8 cellular contexts compared by ENCODE assay signal in genomic region chr22:27045103-27045940, GRCh38.
DNase-seq lines count a peak whose midpoint lies in the region; ATAC-seq and FAIRE-seq lines count a peak whose summit lies in the region.

No MANE protein-coding gene starts in this region.

- ATAC-seq in HG02973 (IDR thresholded peaks at IDR 0.05; ENCODE audit: unreplicated experiment) = no peak
- ATAC-seq in GM21423 (IDR thresholded peaks at IDR 0.05; ENCODE audit: unreplicated experiment) = no peak

- no peak for FAIRE-seq in HTR-8/SVneo (lab: Jason Lieb, UNC)

- DNase-seq in AG08395 (ENCODE audit: low spot score) = peak; percentile 74
- DNase-seq in HTR-8/SVneo (ENCODE audit: insufficient read length, low spot score) = peak; percentile 26
- peak; percentile 23 for DNase-seq in SW480 (ENCODE audit: low spot score)
- DNase-seq in hepatic stellate cell (ENCODE audit: low spot score) = peak; percentile 45
- DNase-seq in hypothalamus (lab: John Stamatoyannopoulos, UW) = no peak
- no peak for DNase-seq in OCI-M1 (lab: John Stamatoyannopoulos, UW)

Comparison
In these comparisons a context has a peak if more than half of its experiments do, and no peak if none do; other contexts are left out.
1. DNase-seq: peak in AG08395 (single experiment), HTR-8/SVneo (single experiment), SW480 (single experiment) and hepatic stellate cell (single experiment); none in hypothalamus (0 of 51) and OCI-M1 (single experiment).